Comparison of ENCODE assay signal across 18 cellular contexts in genomic region chr11:61418136-61418535, GRCh38. TPM values are rescaled to one million over a fixed set of nuclear protein-coding genes. Genes with fewer than 3 reads are reported as not detected.
DNase-seq lines count a peak whose midpoint lies in the region; ATAC-seq, FAIRE-seq and TF ChIP-seq lines count a peak whose summit lies in the region.
"Had no signal": no experiment of that assay in that cellular context is flagged by ENCODE, and none has a peak within 500 bp of the region (broad histone marks: within the 10 kb centered on the region; RNA-seq: fewer than 3 reads in every experiment).

No MANE protein-coding gene starts in this region.

- peak; percentile 10 for DNase-seq in CD1c-positive myeloid dendritic cell (ENCODE audit: extremely low spot score)
- peak; percentile 30 for DNase-seq in ELR (ENCODE audit: low read depth)
- no peak for DNase-seq in K562 (ENCODE audit: extremely low read depth in 1 of 4, low spot score in 3 of 4)
- DNase-seq in lower lobe of right lung = no peak
- no peak for DNase-seq in stimulated activated CD4-positive, alpha-beta T cell treated with anti-CD3 and anti-CD28 coated beads, Interleukin-4, amount 100 ng/mL, for 24 hours
- DNase-seq in hypothalamus (lab: John Stamatoyannopoulos, UW) = no peak
- DNase-seq in coronary artery (ENCODE audit: low spot score) = no peak
- DNase-seq: activated CD4-positive, alpha-beta T cell treated with anti-CD3 and anti-CD28 coated beads for 4 hours; Karpas-422; NCI-H187; NCI-H526 treated with DMSO at 0.1 percent for 48 hours; sigmoid colon; substantia nigra had no signal

- in situ Hi-C loops in K562 (cut with MboI) = no loop called here

- H3K79me2 ChIP-seq in K562 (ENCODE audit: control insufficient read depth, insufficient read depth, low read length) = peaks cover 51% of the 10 kb centered on the region

- H4K20me1 ChIP-seq in K562 (replicated peaks; ENCODE audit: control insufficient read depth, insufficient read depth, low read length) = peaks cover 16% of the 10 kb centered on the region; the same call in 1 of the 2 replicates

- no peaks in the 10 kb centered on the region for H3K9me1 ChIP-seq in K562 (ENCODE audit: control insufficient read depth, insufficient read depth, low read length)

- H3K4me1 ChIP-seq in K562 (replicated peaks in 1 of 2; ENCODE audit: control insufficient read depth in 2 of 2, insufficient read depth in 2 of 2, low read length in 2 of 2) = peaks cover 0 to 2% of the 10 kb centered on the region in 2 experiments; a peak in 2 of 5 replicates
- H3K4me1 ChIP-seq in lower lobe of right lung = no peaks in the 10 kb centered on the region

- H3K27me3 ChIP-seq in K562 (ENCODE audit: control insufficient read depth in 2 of 2, insufficient read depth in 2 of 2, low read length in 2 of 2) = no peaks in the 10 kb centered on the region
- H3K27me3 ChIP-seq in lower lobe of right lung (ENCODE audit: low read depth) = no peaks in the 10 kb centered on the region
- H3K27me3 ChIP-seq: BLaER1, sigmoid colon had no signal

- FAIRE-seq in K562 (lab: Jason Lieb, UNC) = no peak
- FAIRE-seq: frontal cortex, islet of Langerhans had no signal

- H3K4me3 ChIP-seq in K562 (no peak overlapping the region), lower lobe of right lung (no peak overlapping the region), coronary artery (no peak overlapping the region)
- H3K4me3 ChIP-seq: BLaER1, sigmoid colon had no signal

- no peak overlapping the region for H2AFZ ChIP-seq in K562 (ENCODE audit: low read depth, low read length)

- no peak for TF ChIP-seq CTCF in K562 (IDR thresholded peaks at IDR 0.05 in 2 of 3, conservative IDR thresholded peaks at IDR 0.05 in 1 of 3; ENCODE audit: insufficient read depth in 2 of 3, low read depth in 1 of 3, low read length in 3 of 3)
- TF ChIP-seq CTCF in lower lobe of right lung (IDR thresholded peaks at IDR 0.05) = no peak
- no peak for TF ChIP-seq CTCF in coronary artery (IDR thresholded peaks at IDR 0.05)

- CTCF ChIA-PET in K562 (lab: Yijun Ruan, JAX; ENCODE audit: low intra/inter-chr PET ratio) = no interaction called here

- TF ChIP-seq RAD21 in K562 (CRISPR knock-in tag; conservative IDR thresholded peaks at IDR 0.05 in 1 of 2, IDR thresholded peaks at IDR 0.05 in 1 of 2) = no peak

- peaks cover 96% of the 10 kb centered on the region for H3K36me3 ChIP-seq in K562 (ENCODE audit: control insufficient read depth, insufficient read depth, low read length)
- peaks cover 97% of the 10 kb centered on the region for H3K36me3 ChIP-seq in lower lobe of right lung

- H3K9me3 ChIP-seq in K562 (replicated peaks; ENCODE audit: control insufficient read depth, insufficient read depth, low read depth, low read length) (no peaks in the 10 kb centered on the region), lower lobe of right lung (no peaks in the 10 kb centered on the region)
- H3K9me3 ChIP-seq: BLaER1, sigmoid colon had no signal

- POLR2A ChIA-PET in K562 (lab: Yijun Ruan, JAX) = interaction anchor here (0.5 to 1.6 kb wide), 5 partner anchors 9 to 637 kb away, joined by 3 to 7 read pairs (median 3); no protein-coding TSS in a partner anchor

- TF ChIP-seq POLR2A in K562 (conservative IDR thresholded peaks at IDR 0.05) = no peak

- TF ChIP-seq EP300 in K562 (IDR thresholded peaks at IDR 0.05; ENCODE audit: low read length) = no peak

- ATAC-seq in K562 (no peak), lower lobe of right lung (peak in 1 of 2 donors; percentile 18), GM19452 (IDR thresholded peaks at IDR 0.05; ENCODE audit: unreplicated experiment) (no peak)
- ATAC-seq: T-cell had no signal

- intact Hi-C loops in K562 (cut with micrococcal nuclease) (no loop called here), lower lobe of right lung (cut with DNase I) (no loop called here)

- no TSS peak for BruUV-seq in K562 (replicated peaks; lab: Mats Ljungman, UMichigan)

- H3K9ac ChIP-seq in K562 (ENCODE audit: insufficient read depth in 1 of 2, low read depth in 2 of 2, low read length in 2 of 2) = no peak overlapping the region
- H3K9ac ChIP-seq: BLaER1 had no signal

- H3K4me2 ChIP-seq in K562 (ENCODE audit: insufficient read depth, low read length) = no peak overlapping the region
- H3K4me2 ChIP-seq: BLaER1 had no signal

- H3K27ac ChIP-seq in K562 (ENCODE audit: extremely low read depth, low read depth, low read length) = peak overlapping the region; percentile 32; the same call in 2 of the 3 replicates
- H3K27ac ChIP-seq in lower lobe of right lung = peak overlapping the region; percentile 53
- H3K27ac ChIP-seq in coronary artery = peak overlapping the region in 1 of 2 donors; percentile 30
- H3K27ac ChIP-seq: BLaER1, sigmoid colon had no signal

RNA-seq across cellular contexts. Expression of gene CPSF7, which starts 11.6 kb away (rescaled TPM):
- total RNA-seq in K562 (2011; cell fraction: chromatin; rRNA removed; ENCODE audit: low replicate concordance) = 141 and 152 TPM in 2 replicates
- total RNA-seq in K562 (2011; cell fraction: nucleolus; rRNA removed) = 67.6 and 78.9 TPM in 2 replicates
- total RNA-seq in K562 (2011; cell fraction: nucleoplasm; rRNA removed) = 105 and 139 TPM in 2 replicates
- 24.3 and 24.8 TPM in 2 replicates for total RNA-seq in K562 (2014; rRNA removed)
- total RNA-seq in K562 (2014; rRNA removed; fragmentation: Illumina TruSeq; extraction: Trizol) = 45.1 and 45.5 TPM in 2 replicates
- total RNA-seq in K562 (2015; rRNA removed; fragmentation: Illumina TruSeq; extraction: Trizol) = 43.9 and 44.1 TPM in 2 replicates
- 82.9 and 84.6 TPM in 2 replicates for total RNA-seq in K562 (2021)
- polyA plus RNA-seq in K562 (2011; rRNA removed) = 37.5 and 60.4 TPM in 2 replicates
- polyA plus RNA-seq in K562 (2011; cell fraction: cytosol; rRNA removed) = 51.1 and 98.0 TPM in 2 replicates
- polyA plus RNA-seq in K562 (2011; cell fraction: nucleus; rRNA removed) = 121 and 160 TPM in 2 replicates
- polyA plus RNA-seq in K562 (2012) = 70.9 and 87.0 TPM in 2 replicates
- polyA plus RNA-seq in K562 (2014; fragmentation: Illumina TruSeq; extraction: Trizol) = 89.1 and 104 TPM in 2 replicates
- polyA plus RNA-seq in K562 (2014; fragmentation: Nextera tagmentation; extraction: Ambion mirVana) = 10 to 100 TPM; 14.8 to 46.8 TPM
- polyA plus RNA-seq in K562 (2014; rRNA removed) = 42.4 and 45.7 TPM in 2 replicates
- polyA minus RNA-seq in K562 (2011; rRNA and poly(A)+ RNA removed) = 45.5 and 47.8 TPM in 2 replicates
- 32.9 and 61.4 TPM in 2 replicates for polyA minus RNA-seq in K562 (2011; cell fraction: cytosol; rRNA and poly(A)+ RNA removed)
- polyA minus RNA-seq in K562 (2011; cell fraction: nucleus; rRNA and poly(A)+ RNA removed) = 37.4 and 50.1 TPM in 2 replicates
- 69.8 TPM for total RNA-seq in lower lobe of right lung

RNA-seq across cellular contexts. Expression of gene SDHAF2, which starts 11.8 kb away (rescaled TPM):
- 127 and 189 TPM in 2 replicates for total RNA-seq in K562 (2011; cell fraction: chromatin; rRNA removed; ENCODE audit: low replicate concordance)
- 134 and 143 TPM in 2 replicates for total RNA-seq in K562 (2011; cell fraction: nucleolus; rRNA removed)
- total RNA-seq in K562 (2011; cell fraction: nucleoplasm; rRNA removed) = 150 and 151 TPM in 2 replicates
- total RNA-seq in K562 (2014; rRNA removed) (27.6 and 51.6 TPM in 2 replicates), K562 (2014; rRNA removed; fragmentation: Illumina TruSeq; extraction: Trizol) (23.1 and 24.9 TPM in 2 replicates), K562 (2015; rRNA removed; fragmentation: Illumina TruSeq; extraction: Trizol) (21.2 and 24.1 TPM in 2 replicates), K562 (2021) (34.8 and 39.4 TPM in 2 replicates), lower lobe of right lung (35.2 TPM)
- polyA plus RNA-seq in K562 (2011; rRNA removed) (82.2 and 86.3 TPM in 2 replicates), K562 (2014; fragmentation: Illumina TruSeq; extraction: Trizol) (30.7 and 40.4 TPM in 2 replicates), K562 (2014; fragmentation: Nextera tagmentation; extraction: Ambion mirVana) (100 to 1,000 TPM; 140 to 144 TPM), K562 (2014; rRNA removed) (48.0 and 55.9 TPM in 2 replicates)
- 87.4 and 110 TPM in 2 replicates for polyA plus RNA-seq in K562 (2011; cell fraction: cytosol; rRNA removed)
- polyA plus RNA-seq in K562 (2011; cell fraction: nucleus; rRNA removed) = 55.5 and 62.3 TPM in 2 replicates
- 33.3 and 41.9 TPM in 2 replicates for polyA plus RNA-seq in K562 (2012)
- polyA minus RNA-seq in K562 (2011; rRNA and poly(A)+ RNA removed) = 66.7 and 73.9 TPM in 2 replicates
- 17.1 and 42.7 TPM in 2 replicates for polyA minus RNA-seq in K562 (2011; cell fraction: cytosol; rRNA and poly(A)+ RNA removed)
- 38.0 and 52.3 TPM in 2 replicates for polyA minus RNA-seq in K562 (2011; cell fraction: nucleus; rRNA and poly(A)+ RNA removed)

RNA-seq across cellular contexts. Expression of gene TMEM216, which starts 25.7 kb away (rescaled TPM):
- total RNA-seq in K562 (2011; cell fraction: chromatin; rRNA removed; ENCODE audit: low replicate concordance) = 14.6 and 18.4 TPM in 2 replicates
- total RNA-seq in K562 (2011; cell fraction: nucleolus; rRNA removed) = 11.8 and 15.0 TPM in 2 replicates
- total RNA-seq in K562 (2011; cell fraction: nucleoplasm; rRNA removed) = 17.7 and 22.4 TPM in 2 replicates
- 4.9 and 7.1 TPM in 2 replicates for total RNA-seq in K562 (2014; rRNA removed)
- total RNA-seq in K562 (2014; rRNA removed; fragmentation: Illumina TruSeq; extraction: Trizol) = 7.0 and 8.2 TPM in 2 replicates
- 8.0 and 8.3 TPM in 2 replicates for total RNA-seq in K562 (2015; rRNA removed; fragmentation: Illumina TruSeq; extraction: Trizol)
- 6.0 and 6.4 TPM in 2 replicates for total RNA-seq in K562 (2021)
- 22.1 and 22.5 TPM in 2 replicates for polyA plus RNA-seq in K562 (2011; rRNA removed)
- polyA plus RNA-seq in K562 (2011; cell fraction: cytosol; rRNA removed) = 26.0 and 28.2 TPM in 2 replicates
- polyA plus RNA-seq in K562 (2011; cell fraction: nucleus; rRNA removed) = 13.0 and 15.5 TPM in 2 replicates
- polyA plus RNA-seq in K562 (2012) = 7.9 and 11.7 TPM in 2 replicates
- polyA plus RNA-seq in K562 (2014; fragmentation: Illumina TruSeq; extraction: Trizol) = 11.8 and 12.4 TPM in 2 replicates
- 10 to 100 TPM; 22.9 to 25.2 TPM for polyA plus RNA-seq in K562 (2014; fragmentation: Nextera tagmentation; extraction: Ambion mirVana)
- 8.8 and 11.3 TPM in 2 replicates for polyA plus RNA-seq in K562 (2014; rRNA removed)
- polyA minus RNA-seq in K562 (2011; rRNA and poly(A)+ RNA removed) = 11.6 and 12.4 TPM in 2 replicates
- 3.5 and 4.0 TPM in 2 replicates for polyA minus RNA-seq in K562 (2011; cell fraction: cytosol; rRNA and poly(A)+ RNA removed)
- polyA minus RNA-seq in K562 (2011; cell fraction: nucleus; rRNA and poly(A)+ RNA removed) = 3.4 and 4.0 TPM in 2 replicates
- total RNA-seq in lower lobe of right lung = 11.9 TPM

RNA-seq across cellular contexts. Expression of gene TMEM138, which starts 56.0 kb away (rescaled TPM):
- total RNA-seq in K562 (2011; cell fraction: chromatin; rRNA removed; ENCODE audit: low replicate concordance) = 261 and 425 TPM in 2 replicates
- total RNA-seq in K562 (2011; cell fraction: nucleolus; rRNA removed) = 218 and 247 TPM in 2 replicates
- total RNA-seq in K562 (2011; cell fraction: nucleoplasm; rRNA removed) = 293 and 351 TPM in 2 replicates
- total RNA-seq in K562 (2014; rRNA removed) (23.2 and 26.4 TPM in 2 replicates), K562 (2014; rRNA removed; fragmentation: Illumina TruSeq; extraction: Trizol) (55.8 and 58.0 TPM in 2 replicates), K562 (2015; rRNA removed; fragmentation: Illumina TruSeq; extraction: Trizol) (63.1 and 63.3 TPM in 2 replicates), K562 (2021) (56.2 and 70.1 TPM in 2 replicates), lower lobe of right lung (38.9 TPM)
- polyA plus RNA-seq in K562 (2011; rRNA removed) (150 and 168 TPM in 2 replicates), K562 (2014; fragmentation: Illumina TruSeq; extraction: Trizol) (102 and 109 TPM in 2 replicates), K562 (2014; fragmentation: Nextera tagmentation; extraction: Ambion mirVana) (100 to 1,000 TPM; 127 to 146 TPM), K562 (2014; rRNA removed) (62.7 and 86.7 TPM in 2 replicates)
- 109 and 130 TPM in 2 replicates for polyA plus RNA-seq in K562 (2011; cell fraction: cytosol; rRNA removed)
- polyA plus RNA-seq in K562 (2011; cell fraction: nucleus; rRNA removed) = 205 and 226 TPM in 2 replicates
- 42.4 and 48.0 TPM in 2 replicates for polyA plus RNA-seq in K562 (2012)
- polyA minus RNA-seq in K562 (2011; rRNA and poly(A)+ RNA removed) = 81.9 and 101 TPM in 2 replicates
- 14.3 and 21.3 TPM in 2 replicates for polyA minus RNA-seq in K562 (2011; cell fraction: cytosol; rRNA and poly(A)+ RNA removed)
- 59.1 and 81.3 TPM in 2 replicates for polyA minus RNA-seq in K562 (2011; cell fraction: nucleus; rRNA and poly(A)+ RNA removed)

RNA-seq across cellular contexts. Expression of gene CYB561A3, which starts 56.5 kb away (rescaled TPM):
- 84.8 and 201 TPM in 2 replicates for total RNA-seq in K562 (2011; cell fraction: chromatin; rRNA removed; ENCODE audit: low replicate concordance)
- total RNA-seq in K562 (2011; cell fraction: nucleolus; rRNA removed) = 195 and 226 TPM in 2 replicates
- 160 and 163 TPM in 2 replicates for total RNA-seq in K562 (2011; cell fraction: nucleoplasm; rRNA removed)
- 29.2 and 42.5 TPM in 2 replicates for total RNA-seq in K562 (2014; rRNA removed)
- 24.9 and 30.4 TPM in 2 replicates for total RNA-seq in K562 (2014; rRNA removed; fragmentation: Illumina TruSeq; extraction: Trizol)
- 36.9 and 37.6 TPM in 2 replicates for total RNA-seq in K562 (2015; rRNA removed; fragmentation: Illumina TruSeq; extraction: Trizol)
- total RNA-seq in K562 (2021) = 59.9 and 70.2 TPM in 2 replicates
- polyA plus RNA-seq in K562 (2011; rRNA removed) = 37.9 and 56.1 TPM in 2 replicates
- 82.7 and 149 TPM in 2 replicates for polyA plus RNA-seq in K562 (2011; cell fraction: cytosol; rRNA removed)
- 86.4 and 134 TPM in 2 replicates for polyA plus RNA-seq in K562 (2011; cell fraction: nucleus; rRNA removed)
- 57.1 and 64.6 TPM in 2 replicates for polyA plus RNA-seq in K562 (2012)
- 70.2 and 78.9 TPM in 2 replicates for polyA plus RNA-seq in K562 (2014; fragmentation: Illumina TruSeq; extraction: Trizol)
- 10 to 100 TPM; 30.1 to 44.3 TPM for polyA plus RNA-seq in K562 (2014; fragmentation: Nextera tagmentation; extraction: Ambion mirVana)
- 43.0 and 46.7 TPM in 2 replicates for polyA plus RNA-seq in K562 (2014; rRNA removed)
- polyA minus RNA-seq in K562 (2011; rRNA and poly(A)+ RNA removed) = 41.6 and 59.3 TPM in 2 replicates
- polyA minus RNA-seq in K562 (2011; cell fraction: cytosol; rRNA and poly(A)+ RNA removed) = 30.1 and 37.2 TPM in 2 replicates
- polyA minus RNA-seq in K562 (2011; cell fraction: nucleus; rRNA and poly(A)+ RNA removed) = 16.8 and 17.4 TPM in 2 replicates
- 47.2 TPM for total RNA-seq in lower lobe of right lung

Comparison
In these comparisons a context has a peak if more than half of its experiments do, and no peak if none do; other contexts are left out.
1. DNase-seq: peak in CD1c-positive myeloid dendritic cell (single experiment) and ELR (single experiment); none in K562 (0 of 4), lower lobe of right lung (single experiment), stimulated activated CD4-positive, alpha-beta T cell treated with anti-CD3 and anti-CD28 coated beads, Interleukin-4, amount 100 ng/mL, for 24 hours (single experiment), hypothalamus (0 of 51) and coronary artery (single experiment).